ENCODE assay signal across 1 cellular context in genomic region chr6:42331019-42331418, GRCh38.
TF ChIP-seq lines count a peak whose summit lies in the region.

No MANE protein-coding gene starts in this region.

TF ChIP-seq in GM23338, 12 proteins besides CTCF, POLR2A, EP300 and RAD21 (continued from another document):
- no peak for TF ChIP-seq ZNF462 (CRISPR knock-in tag; IDR thresholded peaks at IDR 0.05)
- no peak for TF ChIP-seq ZNF114 (CRISPR knock-in tag; IDR thresholded peaks at IDR 0.05)
